In the genomic region with DNA sequence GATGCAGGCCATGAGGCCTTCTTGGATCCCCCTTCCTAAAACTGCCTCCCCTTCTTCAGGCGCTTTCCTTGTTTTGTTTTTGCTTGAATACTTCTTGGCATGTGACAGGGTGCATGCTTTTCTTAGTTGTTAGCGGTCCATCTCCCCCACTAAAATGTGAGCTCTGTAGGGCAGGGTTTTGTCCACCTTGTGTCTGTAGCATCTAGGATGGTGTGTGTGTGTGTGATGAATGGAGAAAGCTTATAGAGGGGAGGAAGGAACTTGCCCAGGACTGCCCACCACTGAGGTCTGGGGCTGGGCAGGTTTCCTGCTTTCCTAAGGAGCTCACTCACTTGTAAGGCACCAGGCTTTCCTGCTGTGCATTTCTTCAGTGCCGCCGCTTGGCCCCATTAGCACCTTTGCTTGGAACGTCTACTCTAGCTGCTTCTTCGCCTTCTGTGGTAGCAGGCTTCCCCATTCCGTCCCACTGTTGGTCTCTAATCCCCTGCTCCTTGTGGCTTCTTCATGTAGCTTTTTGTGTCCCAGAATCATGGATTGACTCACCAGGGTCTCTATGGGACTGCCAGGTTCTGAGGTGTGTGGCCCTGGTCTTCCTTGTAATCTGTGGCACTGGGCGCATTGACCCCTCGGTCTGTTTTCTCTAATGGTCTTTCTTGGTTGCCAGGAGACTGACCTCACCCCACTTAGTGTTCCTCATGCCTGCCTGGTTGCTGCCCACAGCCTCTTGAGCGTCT, we compare ENCODE assay signal across 8 cellular contexts. TPM values are rescaled to one million over a fixed set of nuclear protein-coding genes. Genes with fewer than 3 reads are reported as not detected.
A peak's percentile ranks its signal among the peaks of the same experiment; 100 is the strongest.
DNase-seq lines count a peak whose midpoint lies in the region; ATAC-seq lines count a peak whose summit lies in the region.
"Had no signal": no experiment of that assay in that cellular context is flagged by ENCODE, and none has a peak within 500 bp of the region (broad histone marks: within the 10 kb centered on the region; RNA-seq: fewer than 3 reads in every experiment).

No MANE protein-coding gene starts in this region.

- H3K9me3 ChIP-seq in CD8-positive, alpha-beta memory T cell (ENCODE audit: low read length): no peaks in the 10 kb centered on the region
- no peaks in the 10 kb centered on the region for H3K9me3 ChIP-seq in HUES64 (ENCODE audit: insufficient read depth, low read depth, low read length)
- H3K9me3 ChIP-seq in neuronal stem cell (replicated peaks in 1 of 2; ENCODE audit: control insufficient read depth in 2 of 2, insufficient read depth in 1 of 2, low read depth in 1 of 2, low read length in 2 of 2): no peaks in the 10 kb centered on the region

- H3K4me1 Mint-ChIP-seq in CD8-positive, alpha-beta memory T cell: peaks cover 65 to 79% (median 69%) of the 10 kb centered on the region in 3 donors

- no peak overlapping the region for H4K8ac ChIP-seq in neuronal stem cell (ENCODE audit: low read depth, low read length)

- H3K4ac ChIP-seq in neuronal stem cell (ENCODE audit: low read length): no peak overlapping the region

- H2BK15ac ChIP-seq in neuronal stem cell (ENCODE audit: low read length): no peak overlapping the region

- H3K9me3 Mint-ChIP-seq in CD8-positive, alpha-beta memory T cell: no peaks in the 10 kb centered on the region

- ATAC-seq in GM21360 (IDR thresholded peaks at IDR 0.05; ENCODE audit: unreplicated experiment): no peak

- CTCF ChIA-PET in CD8-positive, alpha-beta memory T cell (lab: Charles Lee): interaction anchor here (2.8 kb wide), 1 partner anchor 8 kb away, joined by 9 read pairs; no protein-coding TSS in a partner anchor

- no peak overlapping the region for H3K4me2 ChIP-seq in neuronal stem cell (ENCODE audit: insufficient read depth, low read length, poor library complexity, severe bottlenecking)

- peaks cover 63% of the 10 kb centered on the region for H3K4me1 ChIP-seq in CD8-positive, alpha-beta memory T cell (ENCODE audit: insufficient read depth, low read length)
- peaks cover 18% of the 10 kb centered on the region for H3K4me1 ChIP-seq in HUES64 (ENCODE audit: insufficient read depth, low read length)
- H3K4me1 ChIP-seq in neuronal stem cell (ENCODE audit: control insufficient read depth in 2 of 2, insufficient read depth in 1 of 2, low read depth in 1 of 2, low read length in 2 of 2): peaks cover 18 to 22% of the 10 kb centered on the region in 2 donors

- peaks cover 0 to 3% of the 10 kb centered on the region in 2 donors for H3K27me3 Mint-ChIP-seq in CD8-positive, alpha-beta memory T cell

- no peak overlapping the region for H3K18ac ChIP-seq in neuronal stem cell (ENCODE audit: low read length)

- no peak overlapping the region for H2BK120ac ChIP-seq in neuronal stem cell (ENCODE audit: low read depth, low read length)

- no peak overlapping the region for H2BK12ac ChIP-seq in neuronal stem cell (ENCODE audit: low read length)

- H2AK5ac ChIP-seq in neuronal stem cell (ENCODE audit: low read depth, low read length): no peak overlapping the region

- H3K4me3 ChIP-seq in CD8-positive, alpha-beta memory T cell (ENCODE audit: low read length): no peak overlapping the region
- H3K4me3 ChIP-seq in HUES64 (ENCODE audit: low read length) (no peak overlapping the region), neuronal stem cell (ENCODE audit: low read length in 2 of 2) (no peak overlapping the region)

- H3K4me3 Mint-ChIP-seq in CD8-positive, alpha-beta memory T cell: peak overlapping the region in 6 of 7 donors; percentile 7 to 91 (median 66)

- H3K14ac ChIP-seq in neuronal stem cell (ENCODE audit: low read length): no peak overlapping the region

- peak overlapping the region; percentile 3 to 88 (median 76) for H3K27ac Mint-ChIP-seq in CD8-positive, alpha-beta memory T cell

- no peaks in the 10 kb centered on the region for H3K27me3 ChIP-seq in CD8-positive, alpha-beta memory T cell (ENCODE audit: insufficient read depth, low read length, poor library complexity, severe bottlenecking)
- no peaks in the 10 kb centered on the region for H3K27me3 ChIP-seq in HUES64 (ENCODE audit: insufficient read depth, low read length)
- no peaks in the 10 kb centered on the region for H3K27me3 ChIP-seq in neuronal stem cell (ENCODE audit: control insufficient read depth in 3 of 3, insufficient read depth in 3 of 3, low read depth in 1 of 3, low read length in 3 of 3)

- peaks cover 29% of the 10 kb centered on the region for H3K36me3 ChIP-seq in CD8-positive, alpha-beta memory T cell (ENCODE audit: insufficient read depth, low read length)
- H3K36me3 ChIP-seq in HUES64 (ENCODE audit: insufficient read depth, low read length): peaks cover 40% of the 10 kb centered on the region
- H3K36me3 ChIP-seq in neuronal stem cell (replicated peaks in 1 of 2; ENCODE audit: control insufficient read depth in 2 of 2, insufficient read depth in 2 of 2, low read length in 2 of 2): peaks cover 33 to 71% of the 10 kb centered on the region in 2 donors

- H2BK5ac ChIP-seq in neuronal stem cell (ENCODE audit: low read length): no peak overlapping the region

- H2AFZ ChIP-seq in neuronal stem cell (ENCODE audit: low read length): no peak overlapping the region

- POLR2A ChIA-PET in CD8-positive, alpha-beta memory T cell (lab: Charles Lee): no interaction called here

- H3K36me3 Mint-ChIP-seq in CD8-positive, alpha-beta memory T cell: peaks cover 5 to 37% (median 18%) of the 10 kb centered on the region in 3 donors

- H3K27ac ChIP-seq in CD8-positive, alpha-beta memory T cell (ENCODE audit: low read depth, low read length): peak overlapping the region; percentile 45
- H3K27ac ChIP-seq in HUES64 (ENCODE audit: low read depth, low read length): no peak overlapping the region
- H3K27ac ChIP-seq in neuronal stem cell (replicated peaks; ENCODE audit: low read length): no peak overlapping the region

- H3K9ac ChIP-seq in HUES64 (ENCODE audit: low read depth, low read length) (peak overlapping the region; percentile 32; the same call in 1 of the 2 replicates), neuronal stem cell (ENCODE audit: low read depth, low read length, poor library complexity) (peak overlapping the region; percentile 26)

- H3K79me1 ChIP-seq in neuronal stem cell (ENCODE audit: low read depth, low read length): peaks cover 33% of the 10 kb centered on the region

- H3K23ac ChIP-seq in neuronal stem cell (ENCODE audit: low read depth, low read length, poor library complexity): peak overlapping the region; percentile 5

- no peak overlapping the region for H4K91ac ChIP-seq in neuronal stem cell (ENCODE audit: low read depth, low read length, poor library complexity)

- DNase-seq in CD8-positive, alpha-beta memory T cell: no peak
- DNase-seq in dermis blood vessel endothelial cell: peak; percentile 9
- DNase-seq in neuronal stem cell (ENCODE audit: low spot score): no peak
- no peak for DNase-seq in SKM-1 (lab: John Stamatoyannopoulos, UW; ENCODE audit: unreplicated experiment)
- no peak for DNase-seq in central memory CD4-positive, alpha-beta T cell
- DNase-seq: GOT3 had no signal

- WGBS in HUES64: 81% methylated on average over 10 of the region's 10 CpGs
- no CpG with 5 or more reads among the region's 10 CpGs for WGBS in neuronal stem cell (ENCODE audit: extremely low coverage in 2 of 2, insufficient read length in 2 of 2, insufficient replicate concordance in 1 of 2), 2 donors

RNA-seq across cellular contexts. Expression of a gene that starts 3.3 kb away (rescaled TPM):
- 10 to 100 TPM; 68.6 to 73.8 TPM for total RNA-seq in CD8-positive, alpha-beta memory T cell
- polyA plus RNA-seq in CD8-positive, alpha-beta memory T cell: 10.6 TPM
- polyA plus RNA-seq in HUES64 (2013, experiment 1 of 2): 27.2 TPM
- 25.4 TPM for polyA plus RNA-seq in HUES64 (2013, experiment 2 of 2)
- 30.2 and 30.3 TPM in 2 replicates for total RNA-seq in dermis blood vessel endothelial cell
- 16.3 TPM for polyA plus RNA-seq in neuronal stem cell (2013, experiment 1 of 2)
- polyA plus RNA-seq in neuronal stem cell (2013, experiment 2 of 2): 16.3 TPM

RNA-seq across cellular contexts. Expression of a gene that starts 32.6 kb away (rescaled TPM):
- 100 to 1,000 TPM; 436 to 459 TPM for total RNA-seq in CD8-positive, alpha-beta memory T cell
- 102 TPM for polyA plus RNA-seq in CD8-positive, alpha-beta memory T cell
- polyA plus RNA-seq in HUES64 (2013, experiment 1 of 2): 724 TPM
- 653 TPM for polyA plus RNA-seq in HUES64 (2013, experiment 2 of 2)
- total RNA-seq in dermis blood vessel endothelial cell: 239 and 338 TPM in 2 replicates
- 496 TPM for polyA plus RNA-seq in neuronal stem cell (2013, experiment 1 of 2)
- polyA plus RNA-seq in neuronal stem cell (2013, experiment 2 of 2): 494 TPM

RNA-seq across cellular contexts. Expression of a gene that starts 33.7 kb away (rescaled TPM):
- total RNA-seq in CD8-positive, alpha-beta memory T cell: 100 to 1,000 TPM; 108 to 121 TPM
- 35.6 TPM for polyA plus RNA-seq in CD8-positive, alpha-beta memory T cell
- polyA plus RNA-seq in HUES64 (2013, experiment 1 of 2): 36.4 TPM
- polyA plus RNA-seq in HUES64 (2013, experiment 2 of 2): 26.3 TPM
- total RNA-seq in dermis blood vessel endothelial cell: 39.9 and 48.8 TPM in 2 replicates
- 21.2 TPM for polyA plus RNA-seq in neuronal stem cell (2013, experiment 1 of 2)
- polyA plus RNA-seq in neuronal stem cell (2013, experiment 2 of 2): 21.9 TPM

RNA-seq across cellular contexts. Expression of a gene that starts 48.3 kb away (rescaled TPM):
- total RNA-seq in CD8-positive, alpha-beta memory T cell: 10 to 100 TPM; 74.7 to 80.7 TPM
- 4.4 TPM for polyA plus RNA-seq in CD8-positive, alpha-beta memory T cell
- 23.3 TPM for polyA plus RNA-seq in HUES64 (2013, experiment 1 of 2)
- 28.1 TPM for polyA plus RNA-seq in HUES64 (2013, experiment 2 of 2)
- total RNA-seq in dermis blood vessel endothelial cell: 9.0 and 20.4 TPM in 2 replicates
- 44.3 TPM for polyA plus RNA-seq in neuronal stem cell (2013, experiment 1 of 2)
- polyA plus RNA-seq in neuronal stem cell (2013, experiment 2 of 2): 42.8 TPM
